In the genomic region with DNA sequence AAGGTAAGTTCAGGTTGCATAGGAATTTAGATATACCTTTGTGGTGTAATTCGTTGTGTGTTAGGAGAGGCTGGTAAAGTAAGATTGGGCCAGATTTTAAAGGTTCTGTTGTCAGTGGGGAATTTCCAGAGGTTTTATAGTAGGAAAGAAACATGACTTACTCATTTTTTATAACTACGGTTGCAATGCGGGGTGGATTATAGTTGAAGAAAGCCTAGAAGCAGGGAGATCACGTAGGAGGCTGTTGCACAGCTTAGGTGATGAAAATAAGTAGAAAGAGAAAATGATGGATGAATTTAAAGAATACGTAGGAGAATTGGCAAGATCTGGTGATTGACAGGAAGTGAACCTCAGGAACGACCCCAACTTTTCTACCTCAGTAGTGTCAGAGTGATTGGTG, we compare ENCODE assay signal across 23 cellular contexts.
DNase-seq lines count a peak whose midpoint lies in the region; ATAC-seq and TF ChIP-seq lines count a peak whose summit lies in the region.
"Had no signal": no experiment of that assay in that cellular context is flagged by ENCODE, and none has a peak within 500 bp of the region (broad histone marks: within the 10 kb centered on the region; RNA-seq: fewer than 3 reads in every experiment).

No MANE protein-coding gene starts in this region.

- no peak overlapping the region for H4K91ac ChIP-seq in trophoblast cell (ENCODE audit: low read depth, low read length)

- dilution Hi-C loops in mammary epithelial cell (cut with HindIII; ENCODE audit: low sequenced_read_pairs): no loop called here

- H3K18ac ChIP-seq in trophoblast cell (ENCODE audit: low read length): no peak overlapping the region

- TF ChIP-seq CTCF in mammary epithelial cell (conservative IDR thresholded peaks at IDR 0.05 in 1 of 2, IDR thresholded peaks at IDR 0.05 in 1 of 2; ENCODE audit: extremely low read depth in 1 of 2, insufficient read depth in 1 of 2, low read depth in 1 of 2, low read length in 2 of 2): no peak
- TF ChIP-seq CTCF in MCF 10A (IDR thresholded peaks at IDR 0.05; ENCODE audit: unreplicated experiment): no peak
- TF ChIP-seq CTCF in mucosa of descending colon (IDR thresholded peaks at IDR 0.05): no peak

- H3K27ac Mint-ChIP-seq in MCF 10A (ENCODE audit: low read depth, unreplicated experiment): no peak overlapping the region
- H3K27ac Mint-ChIP-seq: CD14-positive monocyte; CD4-positive, alpha-beta memory T cell; CD4-positive, CD25-positive, alpha-beta regulatory T cell had no signal

- no peak overlapping the region for H3K14ac ChIP-seq in trophoblast cell (ENCODE audit: low read length)

- H3K79me2 ChIP-seq in mammary epithelial cell (ENCODE audit: insufficient read depth, low read length) (no peaks in the 10 kb centered on the region), trophoblast cell (ENCODE audit: control insufficient read depth, insufficient read depth, low read length, poor library complexity) (no peaks in the 10 kb centered on the region)

- H3K36me3 ChIP-seq in mammary epithelial cell (ENCODE audit: insufficient read depth, low read length) (peaks cover 10% of the 10 kb centered on the region), mucosa of descending colon (ENCODE audit: low read depth) (no peaks in the 10 kb centered on the region), trophoblast cell (ENCODE audit: control insufficient read depth in 1 of 2, insufficient read depth in 2 of 2, low read length in 2 of 2) (peaks cover 0 to 2% of the 10 kb centered on the region in 2 experiments)

- no peak overlapping the region for H4K8ac ChIP-seq in trophoblast cell (ENCODE audit: low read depth, low read length)

- no peak overlapping the region for H2BK12ac ChIP-seq in trophoblast cell (ENCODE audit: low read length)

- no peaks in the 10 kb centered on the region for H3K9me3 Mint-ChIP-seq in MCF 10A (ENCODE audit: unreplicated experiment)
- H3K9me3 Mint-ChIP-seq: CD8-positive, alpha-beta memory T cell had no signal

- H2AFZ ChIP-seq in mammary epithelial cell (ENCODE audit: low read depth, low read length) (no peak overlapping the region), trophoblast cell (ENCODE audit: insufficient read depth, low read length, poor library complexity) (no peak overlapping the region)

- H3K27me3 Mint-ChIP-seq in MCF 10A (ENCODE audit: insufficient read depth, unreplicated experiment): no peaks in the 10 kb centered on the region
- H3K27me3 Mint-ChIP-seq: CD4-positive, alpha-beta memory T cell; CD4-positive, CD25-positive, alpha-beta regulatory T cell had no signal

- peaks cover 15% of the 10 kb centered on the region for H3K36me3 Mint-ChIP-seq in MCF 10A (ENCODE audit: insufficient read depth, unreplicated experiment)

- no peak overlapping the region for H3K9ac ChIP-seq in mammary epithelial cell (ENCODE audit: insufficient read depth, low read length)
- H3K9ac ChIP-seq in trophoblast cell (ENCODE audit: low read length): no peak overlapping the region
- H3K9ac ChIP-seq: BLaER1 had no signal

- H3K27ac ChIP-seq in mammary epithelial cell (ENCODE audit: insufficient read depth, low read depth, low read length) (no peak overlapping the region), trophoblast cell (ENCODE audit: low read depth, low read length) (no peak overlapping the region)
- H3K27ac ChIP-seq: BLaER1 had no signal

- 97% methylated on average over 6 of the region's 6 CpGs for WGBS in mammary epithelial cell (ENCODE audit: low coverage, missing lambda C conversion rate)
- WGBS in trophoblast cell (ENCODE audit: extremely low coverage, insufficient coverage, insufficient read length): 100% methylated on average over 1 of the region's 6 CpGs

- intact Hi-C loops in mammary epithelial cell (cut with micrococcal nuclease): loop anchor here (5.0 kb wide), 1 partner anchor 879 kb away; no protein-coding TSS in a partner anchor
- intact Hi-C loops in MCF 10A (cut with micrococcal nuclease): loop anchor here (10.0 kb wide), 2 partner anchors 382 to 492 kb away; no protein-coding TSS in a partner anchor
- intact Hi-C loops in mucosa of descending colon (cut with DNase I, micrococcal nuclease): no loop called here

- peaks cover 5% of the 10 kb centered on the region for H3K4me1 Mint-ChIP-seq in MCF 10A (ENCODE audit: insufficient read depth, unreplicated experiment)
- H3K4me1 Mint-ChIP-seq: CD14-positive monocyte had no signal

- BruUV-seq in mammary epithelial cell (replicated peaks; lab: Mats Ljungman, UMichigan): no TSS peak
- no TSS peak for BruUV-seq in MCF 10A (replicated peaks; lab: Mats Ljungman, UMichigan)

- H3K4me1 ChIP-seq in mammary epithelial cell (ENCODE audit: insufficient read depth, low read length) (no peaks in the 10 kb centered on the region), mucosa of descending colon (ENCODE audit: low read depth) (no peaks in the 10 kb centered on the region), trophoblast cell (ENCODE audit: control insufficient read depth in 1 of 2, insufficient read depth in 2 of 2, low read length in 2 of 2) (no peaks in the 10 kb centered on the region)
- H3K4me1 ChIP-seq: BE2C, BLaER1 had no signal

- H3K4me2 ChIP-seq in mammary epithelial cell (ENCODE audit: insufficient read depth, low read depth, low read length) (no peak overlapping the region), trophoblast cell (ENCODE audit: low read length) (no peak overlapping the region)
- H3K4me2 ChIP-seq: BLaER1 had no signal

- H3K4me3 Mint-ChIP-seq in MCF 10A (ENCODE audit: unreplicated experiment): no peak overlapping the region
- H3K4me3 Mint-ChIP-seq: CD14-positive monocyte; CD4-positive, alpha-beta memory T cell; CD4-positive, CD25-positive, alpha-beta regulatory T cell; CD8-positive, alpha-beta memory T cell had no signal

- H3K79me1 ChIP-seq in trophoblast cell (ENCODE audit: low read length): no peaks in the 10 kb centered on the region

- H3K9me3 ChIP-seq in mammary epithelial cell (replicated peaks; ENCODE audit: insufficient read depth, low read length) (no peaks in the 10 kb centered on the region), mucosa of descending colon (no peaks in the 10 kb centered on the region), trophoblast cell (ENCODE audit: insufficient read depth, low read depth, low read length) (no peaks in the 10 kb centered on the region)
- H3K9me3 ChIP-seq: BE2C, BLaER1 had no signal

- in situ Hi-C loops in mammary epithelial cell (cut with MboI; ENCODE audit: low sequenced_read_pairs in 2 of 2): loop anchor here (10.0 to 25.0 kb wide), 3 partner anchors 219 to 862 kb away; a partner anchor contains a TSS

- H3K23ac ChIP-seq in trophoblast cell (ENCODE audit: low read length): no peak overlapping the region

- H3K27me3 ChIP-seq in mammary epithelial cell (ENCODE audit: insufficient read depth, low read length) (no peaks in the 10 kb centered on the region), trophoblast cell (ENCODE audit: insufficient read depth, low read length) (no peaks in the 10 kb centered on the region)
- H3K27me3 ChIP-seq: BE2C, BLaER1 had no signal

- no peak overlapping the region for H3K4ac ChIP-seq in trophoblast cell (ENCODE audit: low read depth, low read length)

- no peaks in the 10 kb centered on the region for H4K20me1 ChIP-seq in mammary epithelial cell (ENCODE audit: insufficient read depth, low read length)

- no peak overlapping the region for H2BK120ac ChIP-seq in trophoblast cell (ENCODE audit: insufficient read depth, low read length, poor library complexity)

- H3K4me3 ChIP-seq in mammary epithelial cell (replicated peaks in 1 of 3; ENCODE audit: insufficient read depth in 1 of 3, low read depth in 2 of 3, low read length in 3 of 3): no peak overlapping the region
- no peak overlapping the region for H3K4me3 ChIP-seq in mucosa of descending colon
- H3K4me3 ChIP-seq in trophoblast cell (ENCODE audit: low read depth, low read length): no peak overlapping the region
- H3K4me3 ChIP-seq: BLaER1, GM12878 had no signal

- peak; percentile 42 for ATAC-seq in mucosa of descending colon
- ATAC-seq: GM12878 had no signal

- CTCF ChIA-PET in mammary epithelial cell (lab: Charles Lee; ENCODE audit: low non-redundant PET) (no interaction called here), MCF 10A (lab: Yijun Ruan, JAX) (no interaction called here)

- POLR2A ChIA-PET in MCF 10A (lab: Yijun Ruan, JAX): interaction anchor here (7.8 kb wide), 1 partner anchor 215 kb away, joined by 54 read pairs; a partner anchor contains a TSS

- no peak overlapping the region for H2AK5ac ChIP-seq in trophoblast cell (ENCODE audit: low read length)

- DNase-seq in mammary epithelial cell (peak; percentile 3), MCF 10A (ENCODE audit: unreplicated experiment) (no peak), mucosa of descending colon (no peak), trophoblast cell (no peak), medulla oblongata (ENCODE audit: extremely low spot score) (no peak)
- DNase-seq: 8988T; ACHN; BE2C; C1 segment of cervical spinal cord; CD4-positive, alpha-beta memory T cell; CD4-positive, CD25-positive, alpha-beta regulatory T cell; CD8-positive, alpha-beta memory T cell; COR-L47; DMS 273 treated with DMSO at 0.1 percent for 48 hours; DMS153; DMS53; DMS79; DND-41; EL; GDM1 had no signal

- no peak overlapping the region for H2BK5ac ChIP-seq in trophoblast cell (ENCODE audit: low read depth, low read length, poor library complexity)

- no peak overlapping the region for H4K12ac ChIP-seq in trophoblast cell (ENCODE audit: low read depth, low read length)

Comparison
In these comparisons a context has a peak if more than half of its experiments do, and no peak if none do; other contexts are left out.
1. intact Hi-C loops: an anchor here in mammary epithelial cell (5.0 kb wide) and MCF 10A (10.0 kb wide); none called in mucosa of descending colon.